In genomic region chr11:37323843-37324242, GRCh38 we compare ENCODE assay signal across 34 cellular contexts.
DNase-seq lines count a peak whose midpoint lies in the region; ATAC-seq, FAIRE-seq and TF ChIP-seq lines count a peak whose summit lies in the region.
"Had no signal": no experiment of that assay in that cellular context is flagged by ENCODE, and none has a peak within 500 bp of the region (broad histone marks: within the 10 kb centered on the region; RNA-seq: fewer than 3 reads in every experiment).

No MANE protein-coding gene starts in this region.

- intact Hi-C loops in HepG2 (cut with micrococcal nuclease; ENCODE audit: unreplicated experiment) (no loop called here), right lobe of liver (cut with DNase I) (no loop called here)

- no peak for TF ChIP-seq EP300 in HepG2 (IDR thresholded peaks at IDR 0.05; ENCODE audit: low read depth in 2 of 2, low read length in 2 of 2)
- no peak for TF ChIP-seq EP300 in HepG2 (CRISPR knock-in tag; IDR thresholded peaks at IDR 0.05; ENCODE audit: borderline replicate concordance)
- TF ChIP-seq EP300 in suprapubic skin (IDR thresholded peaks at IDR 0.05) = no peak

- CTCF ChIA-PET in HepG2 (lab: Yijun Ruan, JAX; ENCODE audit: low intra/inter-chr PET ratio, low total read pairs) = no interaction called here

- no peak overlapping the region for H3K9ac ChIP-seq in liver (ENCODE audit: low read depth in 1 of 2, low read length in 2 of 2)
- H3K9ac ChIP-seq in HepG2 (ENCODE audit: insufficient read depth, low read depth, low read length) = no peak overlapping the region
- H3K9ac ChIP-seq: BLaER1; BLaER1 treated with 17β-estradiol and CSF1 and Interleukin-3, amounts not matched to agents 10 nM and 100 nM had no signal

- H2AFZ ChIP-seq in HepG2 (ENCODE audit: low read length) = no peak overlapping the region

- H3K27ac ChIP-seq in liver (ENCODE audit: low read depth in 1 of 2, low read length in 2 of 2) (no peak overlapping the region), HepG2 (ENCODE audit: extremely low read length, insufficient read depth, low read length) (no peak overlapping the region), right lobe of liver (peak overlapping the region in 1 of 3 donors; percentile 13), suprapubic skin (no peak overlapping the region)
- H3K27ac ChIP-seq: 22Rv1; A549; BLaER1; BLaER1 treated with 17β-estradiol and CSF1 and Interleukin-3, amounts not matched to agents 10 nM and 100 nM; C4-2B had no signal

- peak; percentile 25 to 38 for TF ChIP-seq RAD21 in liver (IDR thresholded peaks at IDR 0.05)
- no peak for TF ChIP-seq RAD21 in HepG2 (CRISPR knock-in tag; IDR thresholded peaks at IDR 0.05)

- BruUV-seq in HepG2 (replicated peaks; lab: Mats Ljungman, UMichigan) = no TSS peak

- TF ChIP-seq CTCF in liver (IDR thresholded peaks at IDR 0.05; ENCODE audit: low read depth, low read length, missing input control) (no peak), HepG2 (CRISPR knock-in tag; IDR thresholded peaks at IDR 0.05) (no peak), right lobe of liver (IDR thresholded peaks at IDR 0.05) (no peak), suprapubic skin (IDR thresholded peaks at IDR 0.05) (no peak)

- in situ Hi-C loops in HepG2 (cut with HindIII; ENCODE audit: extremely low pct_ligation_motif_present, low pct_unique_long_range_greater_than_20kb) = no loop called here

- no peak overlapping the region for H3K4me3 ChIP-seq in liver (ENCODE audit: low read depth in 1 of 3, low read length in 3 of 3)
- no peak overlapping the region for H3K4me3 ChIP-seq in HepG2 (replicated peaks in 1 of 3; ENCODE audit: insufficient read depth in 1 of 3, low read depth in 2 of 3, low read length in 3 of 3)
- H3K4me3 ChIP-seq in right lobe of liver = no peak overlapping the region
- no peak overlapping the region for H3K4me3 ChIP-seq in suprapubic skin
- H3K4me3 ChIP-seq: A549; BLaER1; BLaER1 treated with 17β-estradiol and CSF1 and Interleukin-3, amounts not matched to agents 10 nM and 100 nM had no signal

- H3K27me3 ChIP-seq in liver (ENCODE audit: control insufficient read depth in 4 of 4, insufficient read depth in 4 of 4, low read length in 3 of 4) (no peaks in the 10 kb centered on the region), HepG2 (ENCODE audit: control insufficient read depth in 1 of 2, insufficient read depth in 2 of 2, low read length in 2 of 2) (no peaks in the 10 kb centered on the region), right lobe of liver (no peaks in the 10 kb centered on the region), suprapubic skin (no peaks in the 10 kb centered on the region)
- H3K27me3 ChIP-seq: BE2C; BLaER1; BLaER1 treated with 17β-estradiol and CSF1 and Interleukin-3, amounts not matched to agents 10 nM and 100 nM had no signal

- POLR2A ChIA-PET in HepG2 (lab: Yijun Ruan, JAX) = no interaction called here

- DNase-seq in HepG2 (ENCODE audit: low spot score) = no peak
- peak; percentile 45 for DNase-seq in left lobe of liver (ENCODE audit: low spot score)
- DNase-seq in right lobe of liver = peak in 1 of 3 donors; percentile 45
- peak; percentile 4 for DNase-seq in renal cortical epithelial cell (ENCODE audit: low read depth)
- DNase-seq in SIG-M5 treated with dmso at 0.1 percent for 504 hours (lab: John Stamatoyannopoulos, UW; ENCODE audit: unreplicated experiment) = no peak
- DNase-seq in suprapubic skin (ENCODE audit: low spot score in 2 of 2) = no peak
- no peak for DNase-seq in UCSD-AML1 (lab: John Stamatoyannopoulos, UW; ENCODE audit: unreplicated experiment)
- DNase-seq: 8988T; ACHN; AML-193; BE2C; C1 segment of cervical spinal cord; Caco-2; Calu3; CD4-positive, alpha-beta memory T cell; CD4-positive, alpha-beta T cell; CD4-positive, CD25-positive, alpha-beta regulatory T cell; CD8-positive, alpha-beta memory T cell; CD8-positive, alpha-beta T cell; COR-L47; DMS 273 treated with DMSO at 0.1 percent for 48 hours; DMS153; DMS53; DMS79; DMS79 treated with DMSO at 0.1 percent for 48 hours; DND-41; EL had no signal

- H3K36me3 ChIP-seq in liver (ENCODE audit: control insufficient read depth in 4 of 4, insufficient read depth in 3 of 4, low read depth in 1 of 4, low read length in 3 of 4) (no peaks in the 10 kb centered on the region), HepG2 (replicated peaks in 1 of 2; ENCODE audit: control insufficient read depth in 1 of 2, insufficient read depth in 2 of 2, low read length in 2 of 2) (no peaks in the 10 kb centered on the region), right lobe of liver (no peaks in the 10 kb centered on the region), suprapubic skin (no peaks in the 10 kb centered on the region)
- H3K36me3 ChIP-seq: BE2C; BLaER1; BLaER1 treated with 17β-estradiol and CSF1 and Interleukin-3, amounts not matched to agents 10 nM and 100 nM had no signal

- no peak overlapping the region for H3K4me2 ChIP-seq in HepG2 (ENCODE audit: low read depth, low read length)
- H3K4me2 ChIP-seq: A549; BLaER1; BLaER1 treated with 17β-estradiol and CSF1 and Interleukin-3, amounts not matched to agents 10 nM and 100 nM had no signal

- no peak for FAIRE-seq in HepG2 (lab: Jason Lieb, UNC)
- FAIRE-seq: A549, D721Med had no signal

- TF ChIP-seq POLR2A in HepG2 (IDR thresholded peaks at IDR 0.05; ENCODE audit: insufficient read depth in 1 of 2, low read depth in 2 of 2, low read length in 2 of 2) = no peak
- TF ChIP-seq POLR2A in right lobe of liver (IDR thresholded peaks at IDR 0.05) = no peak
- no peak for TF ChIP-seq POLR2A in suprapubic skin (IDR thresholded peaks at IDR 0.05)

- ATAC-seq in HepG2 = no peak
- peak; percentile 70 for ATAC-seq in left lobe of liver
- peak; percentile 66 to 85 (median 78) for ATAC-seq in right lobe of liver
- ATAC-seq: A549; CD8-positive, alpha-beta T cell had no signal

- no peaks in the 10 kb centered on the region for H3K79me2 ChIP-seq in HepG2 (ENCODE audit: insufficient read depth, low read length)

- H3K9me3 ChIP-seq in liver (ENCODE audit: control insufficient read depth in 4 of 4, low read length in 3 of 4) = no peaks in the 10 kb centered on the region
- H3K9me3 ChIP-seq in HepG2 (ENCODE audit: low read length) = peaks cover 56% of the 10 kb centered on the region
- no peaks in the 10 kb centered on the region for H3K9me3 ChIP-seq in right lobe of liver
- no peaks in the 10 kb centered on the region for H3K9me3 ChIP-seq in suprapubic skin
- H3K9me3 ChIP-seq: A549, BE2C, BLaER1, Caco-2 had no signal

- no peaks in the 10 kb centered on the region for H4K20me1 ChIP-seq in HepG2 (ENCODE audit: insufficient read depth, low read length)
- H4K20me1 ChIP-seq: BLaER1; BLaER1 treated with 17β-estradiol and CSF1 and Interleukin-3, amounts not matched to agents 10 nM and 100 nM had no signal

- H3K4me1 ChIP-seq in liver (ENCODE audit: control insufficient read depth in 4 of 4, insufficient read depth in 4 of 4, low read length in 3 of 4) (peaks cover 0 to 20% (median 13%) of the 10 kb centered on the region in 4 donors), HepG2 (ENCODE audit: insufficient read depth, low read length) (no peaks in the 10 kb centered on the region), right lobe of liver (peaks cover 0 to 19% (median 3%) of the 10 kb centered on the region in 4 donors), suprapubic skin (no peaks in the 10 kb centered on the region)
- H3K4me1 ChIP-seq: A549; BE2C; BLaER1; BLaER1 treated with 17β-estradiol and CSF1 and Interleukin-3, amounts not matched to agents 10 nM and 100 nM; Caco-2 had no signal

TF ChIP-seq in liver, 16 proteins besides CTCF, POLR2A, EP300 and RAD21 (continues in another document):
- TF ChIP-seq ZBTB33 (IDR thresholded peaks at IDR 0.05) (peak; percentile 62), HNF4A (conservative IDR thresholded peaks at IDR 0.05) (peak; percentile 81 to 85), EGR1 (IDR thresholded peaks at IDR 0.05; ENCODE audit: low read depth in 2 of 2) (no peak), SP1 (IDR thresholded peaks at IDR 0.05) (peak; percentile 41), GABPA (IDR thresholded peaks at IDR 0.05 in 1 of 2, conservative IDR thresholded peaks at IDR 0.05 in 1 of 2) (no peak), YY1 (IDR thresholded peaks at IDR 0.05) (peak; percentile 94), RXRA (IDR thresholded peaks at IDR 0.05) (peak in 1 of 2 donors; percentile 57)

TF ChIP-seq in HepG2, 621 proteins besides CTCF, POLR2A, EP300 and RAD21:
- TF ChIP-seq KLF6 (CRISPR knock-in tag; IDR thresholded peaks at IDR 0.05) (no peak), ZNF800 (CRISPR knock-in tag; IDR thresholded peaks at IDR 0.05) (no peak), ZNF720 (CRISPR knock-in tag; IDR thresholded peaks at IDR 0.05) (no peak), CBX1 (IDR thresholded peaks at IDR 0.05; ENCODE audit: low read depth) (no peak), FOXJ3 (CRISPR knock-in tag; IDR thresholded peaks at IDR 0.05; ENCODE audit: borderline replicate concordance) (no peak), FOXM1 (CRISPR knock-in tag; IDR thresholded peaks at IDR 0.05) (no peak), RBM39 (IDR thresholded peaks at IDR 0.05; ENCODE audit: low read depth, low read length, poor library complexity, severe bottlenecking) (no peak)

Comparison
In these comparisons a context has a peak if more than half of its experiments do, and no peak if none do; other contexts are left out.
1. DNase-seq: peak in left lobe of liver (single experiment) and renal cortical epithelial cell (single experiment); none in HepG2 (single experiment), SIG-M5 treated with dmso at 0.1 percent for 504 hours (single experiment), suprapubic skin (0 of 2) and UCSD-AML1 (single experiment).